Comparison of ENCODE assay signal across 1 cellular context in the genomic region with DNA sequence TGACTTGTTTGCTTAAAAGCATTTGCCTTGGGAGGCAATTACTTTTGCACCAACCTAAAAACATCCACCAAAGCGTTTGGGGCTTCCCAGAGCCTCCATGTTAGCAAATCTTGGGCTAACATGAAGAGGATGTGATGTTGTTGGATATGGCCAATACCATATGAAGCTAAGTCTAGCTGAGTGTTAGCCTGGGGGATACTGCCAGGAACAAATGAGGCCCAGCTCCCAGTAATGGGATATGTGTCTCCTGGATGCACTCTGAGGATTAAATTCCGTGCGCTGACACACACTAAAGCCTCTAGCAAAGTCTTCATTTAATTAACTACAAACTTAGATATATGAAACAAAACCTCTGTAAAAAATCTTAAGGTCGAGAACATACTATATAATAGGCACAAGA.
TF ChIP-seq lines count a peak whose summit lies in the region.

No MANE protein-coding gene starts in this region.

TF ChIP-seq in K562, 482 proteins besides CTCF, POLR2A, EP300 and RAD21:
- TF ChIP-seq HMG20A (CRISPR knock-in tag; conservative IDR thresholded peaks at IDR 0.05) (no peak), ZNF311 (CRISPR knock-in tag; IDR thresholded peaks at IDR 0.05) (no peak), CBFA2T2 (conservative IDR thresholded peaks at IDR 0.05) (no peak), ZBTB7A (IDR thresholded peaks at IDR 0.05; ENCODE audit: borderline replicate concordance, control insufficient read depth, low read depth, low read length) (no peak), SMAD3 (CRISPR knock-in tag; conservative IDR thresholded peaks at IDR 0.05) (no peak), FOXA1 (IDR thresholded peaks at IDR 0.05; ENCODE audit: borderline replicate concordance) (no peak), ZNF143 (CRISPR knock-in tag; IDR thresholded peaks at IDR 0.05) (no peak), ZNF217 (CRISPR knock-in tag; IDR thresholded peaks at IDR 0.05) (no peak), MEF2A (IDR thresholded peaks at IDR 0.05; ENCODE audit: control insufficient read depth, low read depth, low read length) (no peak), TAF1 (IDR thresholded peaks at IDR 0.05; ENCODE audit: control insufficient read depth, extremely low read depth, insufficient read depth, low read length, severe bottlenecking) (no peak), SIN3B (IDR thresholded peaks at IDR 0.05; ENCODE audit: low read depth) (no peak), CTCFL (IDR thresholded peaks at IDR 0.05; ENCODE audit: borderline replicate concordance, insufficient read depth, low read depth, low read length, poor library complexity, severe bottlenecking) (no peak), SREBF1 (IDR thresholded peaks at IDR 0.05; ENCODE audit: borderline replicate concordance, low read depth, low read length) (no peak), ZFP1 (CRISPR knock-in tag; IDR thresholded peaks at IDR 0.05) (no peak)
- TF ChIP-seq, protein P1, sequence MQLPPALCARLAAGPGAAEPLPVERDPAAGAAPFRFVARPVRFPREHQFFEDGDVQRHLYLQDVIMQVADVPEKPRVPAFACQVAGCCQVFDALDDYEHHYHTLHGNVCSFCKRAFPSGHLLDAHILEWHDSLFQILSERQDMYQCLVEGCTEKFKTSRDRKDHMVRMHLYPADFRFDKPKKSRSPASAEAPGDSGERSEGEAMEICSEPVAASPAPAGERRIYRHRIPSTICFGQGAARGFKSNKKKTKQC (CRISPR knock-in tag; IDR thresholded peaks at IDR 0.05), result no peak
- TF ChIP-seq, protein P2, sequence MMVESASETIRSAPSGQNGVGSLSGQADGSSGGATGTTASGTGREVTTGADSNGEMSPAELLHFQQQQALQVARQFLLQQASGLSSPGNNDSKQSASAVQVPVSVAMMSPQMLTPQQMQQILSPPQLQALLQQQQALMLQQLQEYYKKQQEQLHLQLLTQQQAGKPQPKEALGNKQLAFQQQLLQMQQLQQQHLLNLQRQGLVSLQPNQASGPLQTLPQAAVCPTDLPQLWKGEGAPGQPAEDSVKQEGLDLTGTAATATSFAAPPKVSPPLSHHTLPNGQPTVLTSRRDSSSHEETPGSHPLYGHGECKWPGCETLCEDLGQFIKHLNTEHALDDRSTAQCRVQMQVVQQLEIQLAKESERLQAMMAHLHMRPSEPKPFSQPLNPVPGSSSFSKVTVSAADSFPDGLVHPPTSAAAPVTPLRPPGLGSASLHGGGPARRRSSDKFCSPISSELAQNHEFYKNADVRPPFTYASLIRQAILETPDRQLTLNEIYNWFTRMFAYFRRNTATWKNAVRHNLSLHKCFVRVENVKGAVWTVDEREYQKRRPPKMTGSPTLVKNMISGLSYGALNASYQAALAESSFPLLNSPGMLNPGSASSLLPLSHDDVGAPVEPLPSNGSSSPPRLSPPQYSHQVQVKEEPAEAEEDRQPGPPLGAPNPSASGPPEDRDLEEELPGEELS (CRISPR knock-in tag; IDR thresholded peaks at IDR 0.05; ENCODE audit: borderline replicate concordance), result no peak
- TF ChIP-seq, protein P3, sequence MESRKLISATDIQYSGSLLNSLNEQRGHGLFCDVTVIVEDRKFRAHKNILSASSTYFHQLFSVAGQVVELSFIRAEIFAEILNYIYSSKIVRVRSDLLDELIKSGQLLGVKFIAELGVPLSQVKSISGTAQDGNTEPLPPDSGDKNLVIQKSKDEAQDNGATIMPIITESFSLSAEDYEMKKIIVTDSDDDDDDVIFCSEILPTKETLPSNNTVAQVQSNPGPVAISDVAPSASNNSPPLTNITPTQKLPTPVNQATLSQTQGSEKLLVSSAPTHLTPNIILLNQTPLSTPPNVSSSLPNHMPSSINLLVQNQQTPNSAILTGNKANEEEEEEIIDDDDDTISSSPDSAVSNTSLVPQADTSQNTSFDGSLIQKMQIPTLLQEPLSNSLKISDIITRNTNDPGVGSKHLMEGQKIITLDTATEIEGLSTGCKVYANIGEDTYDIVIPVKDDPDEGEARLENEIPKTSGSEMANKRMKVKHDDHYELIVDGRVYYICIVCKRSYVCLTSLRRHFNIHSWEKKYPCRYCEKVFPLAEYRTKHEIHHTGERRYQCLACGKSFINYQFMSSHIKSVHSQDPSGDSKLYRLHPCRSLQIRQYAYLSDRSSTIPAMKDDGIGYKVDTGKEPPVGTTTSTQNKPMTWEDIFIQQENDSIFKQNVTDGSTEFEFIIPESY (CRISPR knock-in tag; IDR thresholded peaks at IDR 0.05), result no peak
- TF ChIP-seq, protein P4, sequence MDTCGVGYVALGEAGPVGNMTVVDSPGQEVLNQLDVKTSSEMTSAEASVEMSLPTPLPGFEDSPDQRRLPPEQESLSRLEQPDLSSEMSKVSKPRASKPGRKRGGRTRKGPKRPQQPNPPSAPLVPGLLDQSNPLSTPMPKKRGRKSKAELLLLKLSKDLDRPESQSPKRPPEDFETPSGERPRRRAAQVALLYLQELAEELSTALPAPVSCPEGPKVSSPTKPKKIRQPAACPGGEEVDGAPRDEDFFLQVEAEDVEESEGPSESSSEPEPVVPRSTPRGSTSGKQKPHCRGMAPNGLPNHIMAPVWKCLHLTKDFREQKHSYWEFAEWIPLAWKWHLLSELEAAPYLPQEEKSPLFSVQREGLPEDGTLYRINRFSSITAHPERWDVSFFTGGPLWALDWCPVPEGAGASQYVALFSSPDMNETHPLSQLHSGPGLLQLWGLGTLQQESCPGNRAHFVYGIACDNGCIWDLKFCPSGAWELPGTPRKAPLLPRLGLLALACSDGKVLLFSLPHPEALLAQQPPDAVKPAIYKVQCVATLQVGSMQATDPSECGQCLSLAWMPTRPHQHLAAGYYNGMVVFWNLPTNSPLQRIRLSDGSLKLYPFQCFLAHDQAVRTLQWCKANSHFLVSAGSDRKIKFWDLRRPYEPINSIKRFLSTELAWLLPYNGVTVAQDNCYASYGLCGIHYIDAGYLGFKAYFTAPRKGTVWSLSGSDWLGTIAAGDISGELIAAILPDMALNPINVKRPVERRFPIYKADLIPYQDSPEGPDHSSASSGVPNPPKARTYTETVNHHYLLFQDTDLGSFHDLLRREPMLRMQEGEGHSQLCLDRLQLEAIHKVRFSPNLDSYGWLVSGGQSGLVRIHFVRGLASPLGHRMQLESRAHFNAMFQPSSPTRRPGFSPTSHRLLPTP (IDR thresholded peaks at IDR 0.05; ENCODE audit: borderline replicate concordance, extremely low read depth, insufficient read length), result no peak
